Comparison of ENCODE assay signal across 1 cellular context in the genomic region with DNA sequence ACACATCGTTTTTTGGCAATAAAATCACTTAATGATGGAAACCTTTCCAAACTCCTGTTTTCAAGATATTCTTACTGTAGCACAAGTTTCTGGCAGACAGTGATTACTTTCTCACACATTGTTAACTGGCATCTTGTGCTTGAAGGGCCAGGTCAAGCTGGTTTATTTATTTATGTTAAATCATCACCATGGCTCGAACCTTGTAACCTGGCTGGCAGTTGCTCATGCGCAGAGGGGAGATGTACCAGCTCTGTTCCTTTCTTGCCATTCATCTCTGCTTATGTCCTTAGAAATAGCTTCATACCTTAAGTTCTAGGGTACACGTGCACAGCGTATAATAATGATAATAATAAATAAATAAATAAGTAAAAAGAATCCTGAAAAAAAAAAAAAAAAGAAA.
TF ChIP-seq lines count a peak whose summit lies in the region.

No MANE protein-coding gene starts in this region.

TF ChIP-seq in HepG2, 621 proteins besides CTCF, POLR2A, EP300 and RAD21 (continued from another document):
- no peak for TF ChIP-seq TIGD3 (CRISPR knock-in tag; IDR thresholded peaks at IDR 0.05; ENCODE audit: borderline replicate concordance)
